Comparison of ENCODE assay signal across 1 cellular context in genomic region chr5:174751154-174751990, GRCh38.
TF ChIP-seq lines count a peak whose summit lies in the region.

No MANE protein-coding gene starts in this region.

TF ChIP-seq in GM12878, 131 proteins besides CTCF, POLR2A, EP300 and RAD21:
- TF ChIP-seq SUZ12 (IDR thresholded peaks at IDR 0.05; ENCODE audit: unreplicated experiment) = peak; percentile 51
- no peak for TF ChIP-seq MAX (IDR thresholded peaks at IDR 0.05; ENCODE audit: low read depth, low read length)
